ENCODE assay signal across 8 cellular contexts in the genomic region with DNA sequence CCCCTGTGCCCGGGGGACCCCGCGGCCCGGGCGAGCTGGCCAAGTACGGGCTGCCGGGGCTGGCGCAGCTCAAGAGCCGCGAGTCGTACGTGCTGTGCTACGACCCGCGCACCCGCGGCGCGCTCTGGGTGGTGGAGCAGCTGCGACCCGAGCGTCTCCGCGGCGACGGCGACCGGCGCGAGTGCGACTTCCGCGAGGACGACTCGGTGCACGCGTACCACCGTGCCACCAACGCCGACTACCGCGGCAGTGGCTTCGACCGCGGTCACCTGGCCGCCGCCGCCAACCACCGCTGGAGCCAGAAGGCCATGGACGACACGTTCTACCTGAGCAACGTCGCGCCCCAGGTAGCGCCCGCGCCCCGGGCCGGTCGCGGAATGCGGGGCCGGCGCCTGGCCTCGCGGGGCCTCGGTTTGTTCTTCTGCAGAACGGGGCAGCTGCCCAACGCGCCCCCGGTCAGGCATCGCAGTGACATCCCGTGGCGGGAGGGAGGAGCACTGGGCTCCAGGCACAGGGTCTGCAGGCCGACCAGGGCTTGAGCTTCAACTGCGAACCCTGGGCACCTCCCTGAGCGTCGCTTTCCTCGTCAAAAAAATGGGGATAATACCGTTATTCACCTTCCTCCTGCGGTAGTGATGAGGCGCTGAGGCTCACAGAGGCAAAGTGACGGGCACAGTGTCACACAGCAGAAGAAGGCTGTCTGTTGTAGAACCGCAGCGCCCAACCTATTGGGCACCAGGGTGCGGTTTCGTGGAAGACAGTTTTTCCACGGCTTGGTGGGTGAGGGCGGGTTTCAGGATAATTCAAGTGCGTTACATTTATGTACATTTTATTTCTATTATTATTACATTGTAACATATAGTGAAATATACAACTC. TPM values are rescaled to one million over a fixed set of nuclear protein-coding genes. Genes with fewer than 3 reads are reported as not detected.
DNase-seq lines count a peak whose midpoint lies in the region; FAIRE-seq and TF ChIP-seq lines count a peak whose summit lies in the region.

No MANE protein-coding gene starts in this region.

- H3K36me3 Mint-ChIP-seq in mesothelial cell of epicardium = peaks cover 10% of the 10 kb centered on the region

- H2AK5ac ChIP-seq in H1 (ENCODE audit: low read depth, low read length) = no peak overlapping the region

- H3K18ac ChIP-seq in H1 (ENCODE audit: extremely low read depth, low read length) = no peak overlapping the region

- H3K4ac ChIP-seq in H1 (replicated peaks; ENCODE audit: insufficient read length, low read depth, low read length) = no peak overlapping the region

- no peak overlapping the region for H3K56ac ChIP-seq in H1 (replicated peaks; ENCODE audit: insufficient read length, low read depth, low read length)

- no peak overlapping the region for H2BK20ac ChIP-seq in H1 (ENCODE audit: low read length)

- DNase-seq in GM10248 (ENCODE audit: extremely low spot score) (peak; percentile 55), H7 (peak; percentile 88), M059J (ENCODE audit: low read depth) (peak; percentile 33), H1 (ENCODE audit: low read depth in 1 of 2, low spot score in 2 of 2) (peak in 1 of 2 experiments; percentile 81), mesothelial cell of epicardium (ENCODE audit: low spot score in 2 of 2, unreplicated experiment in 2 of 2) (peak in 1 of 2 experiments; percentile 52), superior temporal gyrus (ENCODE audit: extremely low spot score) (no peak)
- DNase-seq in activated CD4-positive, alpha-beta T cell treated with anti-CD3 and anti-CD28 coated beads for 48 hours = peak; percentile 51
- DNase-seq in stimulated activated naive CD4-positive, alpha-beta T cell (lab: John Stamatoyannopoulos, UW) = peak in 4 of 6 experiments; percentile 36 to 74 (median 55)

- no peak overlapping the region for H3K14ac ChIP-seq in H1 (ENCODE audit: insufficient read length)

- TF ChIP-seq CTCF in GM10248 (IDR thresholded peaks at IDR 0.05; ENCODE audit: control extremely low read depth, extremely low read depth, low read depth, missing control alignments) (no peak), H1 (IDR thresholded peaks at IDR 0.05; ENCODE audit: control extremely low read depth in 1 of 3, insufficient read depth in 1 of 3, low read depth in 1 of 3, low read length in 3 of 3) (no peak), mesothelial cell of epicardium (IDR thresholded peaks at IDR 0.05; ENCODE audit: unreplicated experiment) (no peak)

- H3K4me1 Mint-ChIP-seq in mesothelial cell of epicardium = peaks cover 3% of the 10 kb centered on the region

- FAIRE-seq in H1 (lab: Jason Lieb, UNC) = no peak

- peaks cover 6% of the 10 kb centered on the region; the same call in 1 of the 2 replicates for H3K23me2 ChIP-seq in H1 (ENCODE audit: low read depth, low read length)

- no peak; a peak in 1 of 3 replicates for TF ChIP-seq POLR2A in H1 (IDR thresholded peaks at IDR 0.05; ENCODE audit: control extremely low read depth in 1 of 2, low read depth in 2 of 2, low read length in 2 of 2)

- peaks cover 10% of the 10 kb centered on the region for H3K36me3 ChIP-seq in H7 (replicated peaks; ENCODE audit: control insufficient read depth, insufficient read depth, low read length)
- peaks cover 8 to 28% (median 19%) of the 10 kb centered on the region in 4 experiments; a peak in 7 of 8 replicates for H3K36me3 ChIP-seq in H1 (ENCODE audit: control insufficient read depth in 2 of 4, insufficient read depth in 4 of 4, low read length in 3 of 4)

- H2AFZ ChIP-seq in H1 (ENCODE audit: low read length) = no peak overlapping the region; the same call in 1 of the 2 replicates

- H3K27me3 ChIP-seq in H7 (ENCODE audit: control insufficient read depth, insufficient read depth, low read length) = peaks cover 2% of the 10 kb centered on the region; the same call in 1 of the 2 replicates
- H3K27me3 ChIP-seq in H1 (replicated peaks in 1 of 4; ENCODE audit: control insufficient read depth in 3 of 4, extremely low read depth in 1 of 4, insufficient read depth in 3 of 4, low read length in 3 of 4) = no peaks in the 10 kb centered on the region

- no peak overlapping the region for H4K5ac ChIP-seq in H1 (ENCODE audit: insufficient read length, low read depth, low read length)

- H4K91ac ChIP-seq in H1 (replicated peaks; ENCODE audit: insufficient read length, low read length) = peak overlapping the region; percentile 65

- H3K9me3 Mint-ChIP-seq in mesothelial cell of epicardium = no peaks in the 10 kb centered on the region

- no peak overlapping the region for H3K27ac Mint-ChIP-seq in mesothelial cell of epicardium

- no peak for TF ChIP-seq RAD21 in H1 (IDR thresholded peaks at IDR 0.05 in 1 of 2, conservative IDR thresholded peaks at IDR 0.05 in 1 of 2; ENCODE audit: low read depth in 2 of 2, low read length in 2 of 2)

- H2BK120ac ChIP-seq in H1 (replicated peaks; ENCODE audit: low read depth, low read length) = no peak overlapping the region

- WGBS in H1 (ENCODE audit: extremely low coverage in 1 of 2, insufficient coverage in 1 of 2, insufficient read length in 1 of 2, insufficient replicate concordance in 2 of 2, low coverage in 1 of 2, low lambda C conversion rate in 2 of 2, missing lambda C conversion rate in 1 of 2), 2 experiments = 14% methylated on average over 76 of the region's 90 CpGs; no CpG with 5 or more reads in 1 of the 2 experiments

- peaks cover 0 to 11% (median 3%) of the 10 kb centered on the region in 4 experiments; a peak in 2 of 7 replicates for H3K4me1 ChIP-seq in H1 (replicated peaks in 1 of 4; ENCODE audit: control insufficient read depth in 3 of 4, insufficient read depth in 4 of 4, low read length in 3 of 4)

- H3K4me2 ChIP-seq in H1 (ENCODE audit: insufficient read depth in 1 of 2, low read depth in 2 of 2, low read length in 2 of 2) = peak overlapping the region; percentile 64 to 91

- no peak overlapping the region; the same call in 1 of the 2 replicates for H2BK5ac ChIP-seq in H1 (ENCODE audit: low read depth, low read length)

- H2BK12ac ChIP-seq in H1 (ENCODE audit: low read depth, low read length) = peak overlapping the region; percentile 39; the same call in 1 of the 2 replicates

- H3K9me3 ChIP-seq in H1 (ENCODE audit: insufficient read depth in 2 of 2, low read depth in 1 of 2, low read length in 1 of 2) = no peaks in the 10 kb centered on the region

- H4K8ac ChIP-seq in H1 (ENCODE audit: extremely low read depth, insufficient read depth, low read length) = peak overlapping the region; percentile 79

- H3K27me3 Mint-ChIP-seq in mesothelial cell of epicardium (ENCODE audit: low read depth) = no peaks in the 10 kb centered on the region

- H3K23ac ChIP-seq in H1 (ENCODE audit: insufficient read length) = no peak overlapping the region

- peak overlapping the region in 3 of 4 experiments; percentile 52 to 79 (median 60); a peak in 5 of 7 replicates for H3K9ac ChIP-seq in H1 (replicated peaks in 1 of 4; ENCODE audit: extremely low read depth in 1 of 4, low read depth in 3 of 4, low read length in 3 of 4)

- H3K4me3 Mint-ChIP-seq in mesothelial cell of epicardium = peak overlapping the region; percentile 73

- no peaks in the 10 kb centered on the region for H3K79me2 ChIP-seq in H1 (ENCODE audit: control insufficient read depth in 1 of 2, insufficient read depth in 2 of 2, low read length in 2 of 2)

- H3K4me3 ChIP-seq in H7 (ENCODE audit: insufficient read depth, low read depth, low read length) (peak overlapping the region; percentile 69), H1 (ENCODE audit: extremely low read depth in 1 of 4, insufficient read depth in 2 of 4, low read depth in 3 of 4, low read length in 4 of 4) (peak overlapping the region; percentile 40 to 70 (median 53))

- peak overlapping the region; percentile 81; the same call in 1 of the 2 replicates for H2BK15ac ChIP-seq in H1 (ENCODE audit: low read length)

- no peaks in the 10 kb centered on the region; the same call in 1 of the 2 replicates for H3K79me1 ChIP-seq in H1 (ENCODE audit: low read depth, low read length)

- POLR2A ChIA-PET in GM10248 (lab: Yijun Ruan, JAX) = interaction anchor here (0.6 to 3.6 kb wide), 9 partner anchors 11 to 380 kb away, joined by 3 to 14 read pairs (median 4); a partner anchor contains a TSS
- POLR2A ChIA-PET in H1 (lab: Charles Lee; ENCODE audit: partially characterized antibody) = interaction anchor here (0.6 to 5.1 kb wide), 27 partner anchors 7 to 251 kb away, joined by 3 to 62 read pairs (median 3); a partner anchor contains a TSS

- CTCF ChIA-PET in GM10248 (lab: Yijun Ruan, JAX) = interaction anchor here (0.7 to 3.1 kb wide), 38 partner anchors 8 to 381 kb away, joined by 3 to 30 read pairs (median 6); a partner anchor contains a TSS
- CTCF ChIA-PET in H1 (lab: Charles Lee; ENCODE audit: partially characterized antibody) = interaction anchor here (0.8 to 2.6 kb wide), 16 partner anchors 8 to 123 kb away, joined by 3 to 12 read pairs (median 4); a partner anchor contains a TSS

- no peak overlapping the region for H3K27ac ChIP-seq in H1 (ENCODE audit: low read depth, low read length)

- H4K20me1 ChIP-seq in H1 (replicated peaks in 1 of 2; ENCODE audit: control insufficient read depth in 1 of 2, insufficient read depth in 2 of 2, low read length in 2 of 2) = peaks cover 5 to 22% of the 10 kb centered on the region in 2 experiments

- no peak for TF ChIP-seq EP300 in H1 (IDR thresholded peaks at IDR 0.05; ENCODE audit: borderline replicate concordance in 1 of 2, low read depth in 2 of 2, low read length in 2 of 2)

RNA-seq across cellular contexts. Expression of a gene that starts 0.8 kb away (rescaled TPM):
- 15.5 and 32.9 TPM in 2 replicates for total RNA-seq in H7 (2014; rRNA removed; shearing (Covaris generic))
- 10.3 and 18.9 TPM in 2 replicates for total RNA-seq in M059J (2014; rRNA removed; shearing (Covaris generic))
- 17.5 and 22.4 TPM in 2 replicates for total RNA-seq in H1 (2021; fragmentation: NEBNext Ultra II Directional; extraction: Animal tissue kit (Norgen Biotek cat#: 25700))
- 23.4 and 31.8 TPM in 2 replicates for polyA plus RNA-seq in H1 (2011; rRNA removed)
- polyA plus RNA-seq in H1 (2011; cell fraction: cytosol; rRNA removed) = 29.0 TPM
- 27.0 TPM for polyA plus RNA-seq in H1 (2011; cell fraction: nucleus; rRNA removed)
- 4.1 to 11.5 TPM (median 10.3 TPM) in 4 replicates for polyA plus RNA-seq in H1 (2012, experiment 1 of 2)
- polyA plus RNA-seq in H1 (2012, experiment 2 of 2) = 10.5 TPM
- 9.4 TPM for polyA plus RNA-seq in H1 (2013, experiment 1 of 2)
- 10.3 TPM for polyA plus RNA-seq in H1 (2013, experiment 2 of 2)
- polyA minus RNA-seq in H1 (2011; rRNA and poly(A)+ RNA removed) = 5.8 and 7.4 TPM in 2 replicates
- 10.9 TPM for polyA minus RNA-seq in H1 (2011; cell fraction: cytosol; rRNA and poly(A)+ RNA removed)
- 15.0 TPM for polyA minus RNA-seq in H1 (2011; cell fraction: nucleus; rRNA and poly(A)+ RNA removed)
- total RNA-seq in mesothelial cell of epicardium = 9.8 to 10.4 TPM (median 10.1 TPM) in 3 replicates

RNA-seq across cellular contexts. Expression of a gene that starts 10.5 kb away (rescaled TPM):
- 49.0 and 70.7 TPM in 2 replicates for total RNA-seq in H7 (2014; rRNA removed; shearing (Covaris generic))
- 32.8 and 37.2 TPM in 2 replicates for total RNA-seq in M059J (2014; rRNA removed; shearing (Covaris generic))
- 73.4 and 77.8 TPM in 2 replicates for total RNA-seq in H1 (2021; fragmentation: NEBNext Ultra II Directional; extraction: Animal tissue kit (Norgen Biotek cat#: 25700))
- polyA plus RNA-seq in H1 (2011; rRNA removed) = 69.2 and 100 TPM in 2 replicates
- polyA plus RNA-seq in H1 (2011; cell fraction: cytosol; rRNA removed) = 55.2 TPM
- 108 TPM for polyA plus RNA-seq in H1 (2011; cell fraction: nucleus; rRNA removed)
- polyA plus RNA-seq in H1 (2012, experiment 1 of 2) = 46.8 to 62.2 TPM (median 51.5 TPM) in 4 replicates
- 32.7 TPM for polyA plus RNA-seq in H1 (2012, experiment 2 of 2)
- 21.3 TPM for polyA plus RNA-seq in H1 (2013, experiment 1 of 2)
- 20.5 TPM for polyA plus RNA-seq in H1 (2013, experiment 2 of 2)
- 42.9 and 47.9 TPM in 2 replicates for polyA minus RNA-seq in H1 (2011; rRNA and poly(A)+ RNA removed)
- polyA minus RNA-seq in H1 (2011; cell fraction: cytosol; rRNA and poly(A)+ RNA removed) = 30.8 TPM
- polyA minus RNA-seq in H1 (2011; cell fraction: nucleus; rRNA and poly(A)+ RNA removed) = 58.3 TPM
- 34.6 to 44.8 TPM (median 38.1 TPM) in 3 replicates for total RNA-seq in mesothelial cell of epicardium

RNA-seq across cellular contexts. Expression of a gene that starts 32.0 kb away (rescaled TPM):
- total RNA-seq in H7 (2014; rRNA removed; shearing (Covaris generic)) = 15.3 and 16.8 TPM in 2 replicates
- total RNA-seq in M059J (2014; rRNA removed; shearing (Covaris generic)) = 31.6 and 58.7 TPM in 2 replicates
- 21.3 and 26.3 TPM in 2 replicates for total RNA-seq in H1 (2021; fragmentation: NEBNext Ultra II Directional; extraction: Animal tissue kit (Norgen Biotek cat#: 25700))
- 24.7 and 33.0 TPM in 2 replicates for polyA plus RNA-seq in H1 (2011; rRNA removed)
- polyA plus RNA-seq in H1 (2011; cell fraction: cytosol; rRNA removed) = 18.0 TPM
- 26.8 TPM for polyA plus RNA-seq in H1 (2011; cell fraction: nucleus; rRNA removed)
- 17.9 to 24.5 TPM (median 20.3 TPM) in 4 replicates for polyA plus RNA-seq in H1 (2012, experiment 1 of 2)
- polyA plus RNA-seq in H1 (2012, experiment 2 of 2) = 23.3 TPM
- 13.2 TPM for polyA plus RNA-seq in H1 (2013, experiment 1 of 2)
- 13.4 TPM for polyA plus RNA-seq in H1 (2013, experiment 2 of 2)
- polyA minus RNA-seq in H1 (2011; rRNA and poly(A)+ RNA removed) = 21.1 and 26.2 TPM in 2 replicates
- 8.7 TPM for polyA minus RNA-seq in H1 (2011; cell fraction: cytosol; rRNA and poly(A)+ RNA removed)
- 10.1 TPM for polyA minus RNA-seq in H1 (2011; cell fraction: nucleus; rRNA and poly(A)+ RNA removed)
- 34.9 to 37.8 TPM (median 35.4 TPM) in 3 replicates for total RNA-seq in mesothelial cell of epicardium

RNA-seq across cellular contexts. Expression of a gene that starts 47.4 kb away (rescaled TPM):
- 19.6 and 31.1 TPM in 2 replicates for total RNA-seq in H7 (2014; rRNA removed; shearing (Covaris generic))
- 24.5 and 30.1 TPM in 2 replicates for total RNA-seq in M059J (2014; rRNA removed; shearing (Covaris generic))
- total RNA-seq in H1 (2021; fragmentation: NEBNext Ultra II Directional; extraction: Animal tissue kit (Norgen Biotek cat#: 25700)) = 20.5 and 22.6 TPM in 2 replicates
- 26.6 and 55.8 TPM in 2 replicates for polyA plus RNA-seq in H1 (2011; rRNA removed)
- 24.8 TPM for polyA plus RNA-seq in H1 (2011; cell fraction: cytosol; rRNA removed)
- polyA plus RNA-seq in H1 (2011; cell fraction: nucleus; rRNA removed) = 43.9 TPM
- 12.0 to 19.7 TPM (median 18.3 TPM) in 4 replicates for polyA plus RNA-seq in H1 (2012, experiment 1 of 2)
- polyA plus RNA-seq in H1 (2012, experiment 2 of 2) = 17.9 TPM
- 12.2 TPM for polyA plus RNA-seq in H1 (2013, experiment 1 of 2)
- polyA plus RNA-seq in H1 (2013, experiment 2 of 2) = 11.3 TPM
- polyA minus RNA-seq in H1 (2011; rRNA and poly(A)+ RNA removed) = 25.9 and 30.5 TPM in 2 replicates
- polyA minus RNA-seq in H1 (2011; cell fraction: cytosol; rRNA and poly(A)+ RNA removed) = 24.1 TPM
- 20.3 TPM for polyA minus RNA-seq in H1 (2011; cell fraction: nucleus; rRNA and poly(A)+ RNA removed)
- 37.2 to 39.0 TPM (median 38.7 TPM) in 3 replicates for total RNA-seq in mesothelial cell of epicardium
